8 cellular contexts compared by ENCODE assay signal in the genomic region with DNA sequence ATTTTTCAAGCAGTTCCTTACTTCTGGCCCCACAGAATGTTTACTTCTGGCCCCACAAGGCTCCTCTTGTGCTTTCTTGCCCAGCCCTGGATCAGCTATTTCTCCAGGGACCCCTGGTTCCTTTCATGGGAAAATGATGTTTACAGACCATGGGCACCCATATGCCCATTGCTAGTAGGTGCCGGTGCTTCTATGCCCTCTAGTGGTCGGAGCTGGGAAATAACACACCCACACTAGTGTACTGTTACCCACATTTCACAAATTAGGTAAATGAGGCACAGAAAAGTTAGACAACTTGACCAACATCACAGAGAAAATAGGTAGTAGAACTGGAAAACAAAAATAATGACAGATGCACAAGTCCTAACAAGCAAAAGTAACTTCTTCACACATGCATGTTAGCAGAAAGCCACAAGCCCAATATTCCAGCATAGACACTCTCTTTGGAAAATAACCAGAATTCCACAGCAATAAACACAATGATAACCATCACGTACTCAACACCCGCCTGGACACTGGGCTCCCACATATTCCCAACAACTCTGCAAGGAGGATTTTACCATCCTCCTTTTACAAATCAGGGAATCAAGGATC. TPM values are rescaled to one million over a fixed set of nuclear protein-coding genes. Genes with fewer than 3 reads are reported as not detected.
DNase-seq lines count a peak whose midpoint lies in the region; ATAC-seq and TF ChIP-seq lines count a peak whose summit lies in the region.

No MANE protein-coding gene starts in this region.

- peaks cover 0 to 49% (median 0%) of the 10 kb centered on the region in 6 donors for H3K4me1 ChIP-seq in spleen

- H3K36me3 Mint-ChIP-seq in activated T-helper 17 cell treated with anti-CD3 and anti-CD28 coated beads, Interleukin-2, amount 50 U/mL, for 72 hours (ENCODE audit: low read depth), result no peaks in the 10 kb centered on the region

- H3K4me3 ChIP-seq in HFF-Myc (replicated peaks; ENCODE audit: low read depth, low read length) (no peak overlapping the region), spleen (no peak overlapping the region)

- WGBS in spleen, 5 donors, result 12 to 28% (median 26%) methylated on average over 4 of the region's 4 CpGs

- peaks cover 5% of the 10 kb centered on the region for H3K4me1 Mint-ChIP-seq in activated T-helper 17 cell treated with anti-CD3 and anti-CD28 coated beads, Interleukin-2, amount 50 U/mL, for 72 hours

- no peak overlapping the region for H3K27ac Mint-ChIP-seq in activated T-helper 17 cell treated with anti-CD3 and anti-CD28 coated beads, Interleukin-2, amount 50 U/mL, for 72 hours

- TF ChIP-seq POLR2A in spleen (IDR thresholded peaks at IDR 0.05), result no peak

- TF ChIP-seq CTCF in HFF-Myc (IDR thresholded peaks at IDR 0.05; ENCODE audit: low read depth, low read length, missing control alignments) (peak; percentile 84), spleen (IDR thresholded peaks at IDR 0.05 in 8 of 11, conservative IDR thresholded peaks at IDR 0.05 in 3 of 11) (peak; percentile 31 to 83 (median 67))

- H3K4me3 Mint-ChIP-seq in activated T-helper 17 cell treated with anti-CD3 and anti-CD28 coated beads, Interleukin-2, amount 50 U/mL, for 72 hours, result no peak overlapping the region

- no peaks in the 10 kb centered on the region for H3K36me3 ChIP-seq in spleen

- peaks cover 0 to 44% (median 0%) of the 10 kb centered on the region in 7 donors for H3K27me3 ChIP-seq in spleen (replicated peaks in 1 of 7)

- H3K9me3 Mint-ChIP-seq in activated T-helper 17 cell treated with anti-CD3 and anti-CD28 coated beads, Interleukin-2, amount 50 U/mL, for 72 hours, result no peaks in the 10 kb centered on the region

- peak overlapping the region in 1 of 8 donors; percentile 28 for H3K27ac ChIP-seq in spleen

- peak; percentile 90 for ATAC-seq in activated T-helper 17 cell treated with anti-CD3 and anti-CD28 coated beads, Interleukin-2, amount 50 U/mL, for 72 hours (replicated peaks)
- ATAC-seq in HG02571 (IDR thresholded peaks at IDR 0.05; ENCODE audit: unreplicated experiment) (no peak), GM18907 (IDR thresholded peaks at IDR 0.05; ENCODE audit: unreplicated experiment) (no peak)

- DNase-seq in CD1c-positive myeloid dendritic cell (ENCODE audit: extremely low spot score) (peak; percentile 74), HFF-Myc (ENCODE audit: extremely low read depth, low read depth) (peak; percentile 3), RPMI7951 (ENCODE audit: low read depth) (peak; percentile 40), head of caudate nucleus (peak in 39 of 42 donors; percentile 13 to 83 (median 47)), spleen (peak; percentile 79)

- no peaks in the 10 kb centered on the region for H3K9me3 ChIP-seq in spleen

- H3K27me3 Mint-ChIP-seq in activated T-helper 17 cell treated with anti-CD3 and anti-CD28 coated beads, Interleukin-2, amount 50 U/mL, for 72 hours, result peaks cover 20% of the 10 kb centered on the region

- intact Hi-C loops in head of caudate nucleus (cut with DNase I), result no loop called here
- intact Hi-C loops in spleen (cut with DNase I; ENCODE audit: low total_unique reads), result loop anchor here (5.0 kb wide), 1 partner anchor 33 kb away; no protein-coding TSS in a partner anchor

RNA-seq across cellular contexts. Expression of gene CEACAM6, which starts 1.3 kb away (rescaled TPM):
- not detected in 2 replicates for total RNA-seq in RPMI7951 (2014; rRNA removed; shearing (Covaris generic))
- total RNA-seq in activated T-helper 17 cell treated with anti-CD3 and anti-CD28 coated beads, Interleukin-2, amount 50 U/mL, for 72 hours, result not detected
- 10 to 100 TPM in 1 of 7 donors, 1 to 10 TPM in 5, under 1 TPM in 1; 0.88 to 14.8 (median 2.4) TPM for total RNA-seq in spleen
- under 1 TPM; 0.27 to 0.48 (median 0.45) TPM for polyA plus RNA-seq in spleen

RNA-seq across cellular contexts. Expression of gene CEACAM3, which starts 42.4 kb away (rescaled TPM):
- not detected in 2 replicates for total RNA-seq in RPMI7951 (2014; rRNA removed; shearing (Covaris generic))
- total RNA-seq in activated T-helper 17 cell treated with anti-CD3 and anti-CD28 coated beads, Interleukin-2, amount 50 U/mL, for 72 hours, result not detected
- 10 to 100 TPM in 5 of 7 donors, 1 to 10 TPM in 2; 3.8 to 31.9 (median 13.5) TPM for total RNA-seq in spleen
- polyA plus RNA-seq in spleen, result 1 to 10 TPM in 2 of 3 donors, under 1 TPM in 1; 0.55 to 4.0 (median 1.6) TPM

RNA-seq across cellular contexts. Expression of gene CEACAM5, which starts 45.6 kb away (rescaled TPM):
- total RNA-seq in RPMI7951 (2014; rRNA removed; shearing (Covaris generic)), result not detected in 2 replicates
- not detected for total RNA-seq in activated T-helper 17 cell treated with anti-CD3 and anti-CD28 coated beads, Interleukin-2, amount 50 U/mL, for 72 hours
- under 1 TPM in 1 of 7 donors, not detected in 6; 0.60 TPM for total RNA-seq in spleen
- polyA plus RNA-seq in spleen, result under 1 TPM in 1 of 3 donors, not detected in 2; 0.61 TPM

Comparison
In these comparisons a context has a peak if more than half of its experiments do, and no peak if none do; other contexts are left out.
1. DNase-seq: peak in every context shown above with its lines; median percentile 79 in spleen; 74 in CD1c-positive myeloid dendritic cell; 47 in head of caudate nucleus; 40 in RPMI7951; 3 in HFF-Myc.